ENCODE assay signal across 25 cellular contexts in genomic region chr12:3364226-3364625, GRCh38.
DNase-seq lines count a peak whose midpoint lies in the region; ATAC-seq and TF ChIP-seq lines count a peak whose summit lies in the region.
"Had no signal": no experiment of that assay in that cellular context is flagged by ENCODE, and none has a peak within 500 bp of the region (broad histone marks: within the 10 kb centered on the region; RNA-seq: fewer than 3 reads in every experiment).

No MANE protein-coding gene starts in this region.

- DNase-seq in NCI-H510A treated with DMSO at 0.1 percent for 48 hours (lab: John Stamatoyannopoulos, UW) (peak; percentile 15), NCI-H510A (lab: John Stamatoyannopoulos, UW) (no peak), NCI-H146 (lab: John Stamatoyannopoulos, UW) (peak; percentile 70), mesothelial cell of epicardium (ENCODE audit: low spot score in 2 of 2, unreplicated experiment in 2 of 2) (no peak), foreskin keratinocyte (no peak), DMS114 treated with DMSO at 0.1 percent for 48 hours (lab: John Stamatoyannopoulos, UW; ENCODE audit: unreplicated experiment) (no peak)
- DNase-seq in activated T-helper 2 cell treated with anti-CD3 and anti-CD28 coated beads, Interferon-gamma antibody, Interleukin-2, Interleukin-4, amounts not matched to agents 10 μg/mL and 5 μg/mL and 100 μg/mL, durations not matched to agents 14 hours and 24 hours and 36 hours (ENCODE audit: low spot score), result no peak
- DNase-seq: C1 segment of cervical spinal cord; Caco-2; CD8-positive, alpha-beta T cell; DND-41; GOT3; HCEC 1CT; MM.1S; NCI-H187 treated with DMSO at 0.1 percent for 48 hours; NCI-H2227 treated with DMSO at 0.1 percent for 48 hours; NCI-H524; NCI-H748 treated with DMSO at 0.1 percent for 48 hours; NK-92 treated with Interleukin-12 subunit alpha and Interleukin-12 subunit beta, amount 100 ng/mL, for 24 hours; PC-3; Right ventricle myocardium superior had no signal

- no peaks in the 10 kb centered on the region for H3K36me3 Mint-ChIP-seq in mesothelial cell of epicardium
- H3K36me3 Mint-ChIP-seq in activated T-helper 2 cell treated with anti-CD3 and anti-CD28 coated beads, Interferon-gamma antibody, Interleukin-2, Interleukin-4, amounts not matched to agents 10 μg/mL and 5 μg/mL and 100 μg/mL, durations not matched to agents 14 hours and 24 hours and 36 hours (ENCODE audit: low read depth), result no peaks in the 10 kb centered on the region
- H3K36me3 Mint-ChIP-seq: CD8-positive, alpha-beta T cell; IgD-negative memory B cell had no signal

- H3K27me3 Mint-ChIP-seq in mesothelial cell of epicardium (ENCODE audit: low read depth), result peaks cover 62% of the 10 kb centered on the region
- H3K27me3 Mint-ChIP-seq in activated T-helper 2 cell treated with anti-CD3 and anti-CD28 coated beads, Interferon-gamma antibody, Interleukin-2, Interleukin-4, amounts not matched to agents 10 μg/mL and 5 μg/mL and 100 μg/mL, durations not matched to agents 14 hours and 24 hours and 36 hours (ENCODE audit: low read depth), result peaks cover 19% of the 10 kb centered on the region

- no peaks in the 10 kb centered on the region for H3K4me1 ChIP-seq in foreskin keratinocyte
- H3K4me1 ChIP-seq: Caco-2, SJSA1 had no signal

- no peak for TF ChIP-seq CTCF in mesothelial cell of epicardium (IDR thresholded peaks at IDR 0.05; ENCODE audit: unreplicated experiment)
- TF ChIP-seq CTCF in foreskin keratinocyte (conservative IDR thresholded peaks at IDR 0.05), result no peak

- peak overlapping the region; percentile 62 for H3K4me3 Mint-ChIP-seq in mesothelial cell of epicardium
- no peak overlapping the region for H3K4me3 Mint-ChIP-seq in activated T-helper 2 cell treated with anti-CD3 and anti-CD28 coated beads, Interferon-gamma antibody, Interleukin-2, Interleukin-4, amounts not matched to agents 10 μg/mL and 5 μg/mL and 100 μg/mL, durations not matched to agents 14 hours and 24 hours and 36 hours (ENCODE audit: low read depth)

- H3K27ac Mint-ChIP-seq in mesothelial cell of epicardium, result no peak overlapping the region
- no peak overlapping the region for H3K27ac Mint-ChIP-seq in activated T-helper 2 cell treated with anti-CD3 and anti-CD28 coated beads, Interferon-gamma antibody, Interleukin-2, Interleukin-4, amounts not matched to agents 10 μg/mL and 5 μg/mL and 100 μg/mL, durations not matched to agents 14 hours and 24 hours and 36 hours
- H3K27ac Mint-ChIP-seq: CD8-positive, alpha-beta T cell had no signal

- H3K27ac ChIP-seq in foreskin keratinocyte, result no peak overlapping the region
- H3K27ac ChIP-seq: HL-60, KMS-11, SJSA1 had no signal

- H3K27me3 ChIP-seq in foreskin keratinocyte, result peaks cover 64% of the 10 kb centered on the region

- no peaks in the 10 kb centered on the region for H3K9me3 Mint-ChIP-seq in mesothelial cell of epicardium
- no peaks in the 10 kb centered on the region for H3K9me3 Mint-ChIP-seq in activated T-helper 2 cell treated with anti-CD3 and anti-CD28 coated beads, Interferon-gamma antibody, Interleukin-2, Interleukin-4, amounts not matched to agents 10 μg/mL and 5 μg/mL and 100 μg/mL, durations not matched to agents 14 hours and 24 hours and 36 hours
- H3K9me3 Mint-ChIP-seq: CD8-positive, alpha-beta T cell had no signal

- no peak for ATAC-seq in foreskin keratinocyte
- ATAC-seq: CD8-positive, alpha-beta T cell; PC-3 had no signal

- intact Hi-C loops in activated T-helper 2 cell treated with anti-CD3 and anti-CD28 coated beads, Interferon-gamma antibody, Interleukin-2, Interleukin-4, amounts not matched to agents 10 μg/mL and 5 μg/mL and 100 μg/mL, durations not matched to agents 14 hours and 24 hours and 36 hours (cut with micrococcal nuclease), result no loop called here

- peaks cover 4% of the 10 kb centered on the region for H3K4me1 Mint-ChIP-seq in mesothelial cell of epicardium
- H3K4me1 Mint-ChIP-seq in activated T-helper 2 cell treated with anti-CD3 and anti-CD28 coated beads, Interferon-gamma antibody, Interleukin-2, Interleukin-4, amounts not matched to agents 10 μg/mL and 5 μg/mL and 100 μg/mL, durations not matched to agents 14 hours and 24 hours and 36 hours (ENCODE audit: low read depth), result no peaks in the 10 kb centered on the region

Comparison
In these comparisons a context has a peak if more than half of its experiments do, and no peak if none do; other contexts are left out.
1. DNase-seq: peak in NCI-H510A treated with DMSO at 0.1 percent for 48 hours (single experiment) and NCI-H146 (single experiment); none in NCI-H510A (single experiment), mesothelial cell of epicardium (0 of 2), activated T-helper 2 cell treated with anti-CD3 and anti-CD28 coated beads, Interferon-gamma antibody, Interleukin-2, Interleukin-4, amounts not matched to agents 10 μg/mL and 5 μg/mL and 100 μg/mL, durations not matched to agents 14 hours and 24 hours and 36 hours (single experiment), foreskin keratinocyte (0 of 2) and DMS114 treated with DMSO at 0.1 percent for 48 hours (single experiment).